11 cellular contexts compared by ENCODE assay signal in genomic region chr11:772429-773390, GRCh38. TPM values are rescaled to one million over a fixed set of nuclear protein-coding genes. Genes with fewer than 3 reads are reported as not detected.
DNase-seq lines count a peak whose midpoint lies in the region; TF ChIP-seq lines count a peak whose summit lies in the region.
"Had no signal": no experiment of that assay in that cellular context is flagged by ENCODE, and none has a peak within 500 bp of the region (broad histone marks: within the 10 kb centered on the region; RNA-seq: fewer than 3 reads in every experiment).

No MANE protein-coding gene starts in this region.

- TF ChIP-seq CTCF in adrenal gland (IDR thresholded peaks at IDR 0.05) (no peak), sigmoid colon (IDR thresholded peaks at IDR 0.05) (no peak), BE2C (IDR thresholded peaks at IDR 0.05; ENCODE audit: low read depth, low read length) (no peak)

- H3K4me1 ChIP-seq in adrenal gland (replicated peaks in 1 of 2) (peaks cover 31 to 34% of the 10 kb centered on the region in 2 donors), sigmoid colon (peaks cover 0 to 33% (median 26%) of the 10 kb centered on the region in 4 donors), BE2C (no peaks in the 10 kb centered on the region)

- peaks cover 0 to 39% of the 10 kb centered on the region in 2 donors for H3K36me3 ChIP-seq in adrenal gland (replicated peaks in 1 of 2)
- H3K36me3 ChIP-seq in sigmoid colon: peaks cover 0 to 46% (median 16%) of the 10 kb centered on the region in 4 donors
- peaks cover 21% of the 10 kb centered on the region for H3K36me3 ChIP-seq in BE2C

- H3K27ac ChIP-seq in adrenal gland (peak overlapping the region in 3 of 5 donors; percentile 40 to 69 (median 58)), sigmoid colon (peak overlapping the region in 1 of 4 donors; percentile 28)

- WGBS in adrenal gland, 4 donors: 53 to 74% (median 55%) methylated on average over 16 to 34 of the region's 34 CpGs
- WGBS in sigmoid colon, 2 donors: 88 to 89% methylated on average over 34 of the region's 34 CpGs

- DNase-seq in adrenal gland (peak; percentile 62 to 92 (median 84)), islet precursor cell (peak; percentile 60), sigmoid colon (peak; percentile 72), NCI-H128 (lab: John Stamatoyannopoulos, UW; ENCODE audit: unreplicated experiment) (no peak), BE2C (no peak), cerebellum (ENCODE audit: low spot score) (no peak)
- DNase-seq: activated T-cell treated with anti-CD3 and anti-CD28 coated beads, Interleukin-2, amount 50 U/mL, for 4 hours; IMR-90; NCI-H1417 treated with DMSO at 0.1 percent for 48 hours; NCI-H446 treated with DMSO at 0.1 percent for 48 hours; stimulated activated naive CD4-positive, alpha-beta T cell had no signal

- intact Hi-C loops in adrenal gland (cut with DNase I): no loop called here
- intact Hi-C loops in sigmoid colon (cut with DNase I): no loop called here

- TF ChIP-seq POLR2A in adrenal gland (IDR thresholded peaks at IDR 0.05): no peak
- TF ChIP-seq POLR2A in sigmoid colon (IDR thresholded peaks at IDR 0.05): no peak

- H3K27me3 ChIP-seq in adrenal gland: no peaks in the 10 kb centered on the region
- no peaks in the 10 kb centered on the region for H3K27me3 ChIP-seq in sigmoid colon
- no peaks in the 10 kb centered on the region for H3K27me3 ChIP-seq in BE2C

- TF ChIP-seq EP300 in sigmoid colon (IDR thresholded peaks at IDR 0.05): no peak

- H3K9me3 ChIP-seq in adrenal gland (replicated peaks in 1 of 3) (no peaks in the 10 kb centered on the region), sigmoid colon (no peaks in the 10 kb centered on the region), BE2C (no peaks in the 10 kb centered on the region)

- H3K4me3 ChIP-seq in adrenal gland (no peak overlapping the region), sigmoid colon (no peak overlapping the region), BE2C (ENCODE audit: low read depth, low read length) (no peak overlapping the region)

RNA-seq across cellular contexts. Expression of gene GATD1, which starts 4.6 kb away (rescaled TPM):
- total RNA-seq in adrenal gland: 100 to 1,000 TPM in 4 of 8 donors, 10 to 100 TPM in 4; 43.3 to 156 (median 96.9) TPM
- 100 to 1,000 TPM in 1 of 3 donors, 10 to 100 TPM in 2; 20.3 to 176 (median 49.3) TPM for polyA plus RNA-seq in adrenal gland
- 10 to 100 TPM in 3 of 4 donors, 1 to 10 TPM in 1; 6.7 to 26.3 (median 14.9) TPM for total RNA-seq in sigmoid colon
- polyA plus RNA-seq in sigmoid colon: 10 to 100 TPM in 2 of 3 donors, 1 to 10 TPM in 1; 7.8 to 55.9 (median 40.0) TPM
- 71.4 TPM for polyA plus RNA-seq in BE2C (2012; ENCODE audit: insufficient read depth, insufficient read length, low read depth)
- total RNA-seq in cerebellum: 44.0 TPM

RNA-seq across cellular contexts. Expression of gene CEND1, which starts 17.2 kb away (rescaled TPM):
- total RNA-seq in adrenal gland (1 to 10 TPM in 3 of 8 donors, under 1 TPM in 1, not detected in 4; 0.42 to 4.9 (median 3.0) TPM), sigmoid colon (1 to 10 TPM; 1.8 to 3.6 (median 2.6) TPM), cerebellum (6.3 TPM)
- polyA plus RNA-seq in adrenal gland (10 to 100 TPM in 1 of 3 donors, 1 to 10 TPM in 2; 1.6 to 14.5 (median 4.2) TPM), sigmoid colon (1 to 10 TPM in 1 of 3 donors, not detected in 2; 2.0 TPM)
- 70.4 TPM for polyA plus RNA-seq in BE2C (2012; ENCODE audit: insufficient read depth, insufficient read length, low read depth)

RNA-seq across cellular contexts. Expression of gene SLC25A22, which starts 25.4 kb away (rescaled TPM):
- total RNA-seq in adrenal gland (10 to 100 TPM in 7 of 8 donors, 1 to 10 TPM in 1; 8.2 to 41.3 (median 17.6) TPM), sigmoid colon (1 to 10 TPM; 3.8 to 7.2 (median 5.4) TPM), cerebellum (18.4 TPM)
- polyA plus RNA-seq in adrenal gland (10 to 100 TPM in 2 of 3 donors, 1 to 10 TPM in 1; 7.7 to 18.8 (median 14.0) TPM), sigmoid colon (10 to 100 TPM in 1 of 3 donors, 1 to 10 TPM in 2; 7.8 to 26.4 (median 9.7) TPM)
- 63.7 TPM for polyA plus RNA-seq in BE2C (2012; ENCODE audit: insufficient read depth, insufficient read length, low read depth)

RNA-seq across cellular contexts. Expression of gene TALDO1, which starts 25.4 kb away (rescaled TPM):
- 100 to 1,000 TPM; 133 to 167 (median 153) TPM for total RNA-seq in adrenal gland
- polyA plus RNA-seq in adrenal gland: 100 to 1,000 TPM in 2 of 3 donors, 10 to 100 TPM in 1; 64.3 to 117 (median 100) TPM
- 100 to 1,000 TPM in 2 of 4 donors, 10 to 100 TPM in 2; 94.6 to 133 (median 108) TPM for total RNA-seq in sigmoid colon
- polyA plus RNA-seq in sigmoid colon: 100 to 1,000 TPM; 142 to 177 (median 170) TPM
- 216 TPM for polyA plus RNA-seq in BE2C (2012; ENCODE audit: insufficient read depth, insufficient read length, low read depth)
- total RNA-seq in cerebellum: 52.0 TPM

RNA-seq across cellular contexts. Expression of gene PIDD1, which starts 32.3 kb away (rescaled TPM):
- total RNA-seq in adrenal gland (10 to 100 TPM in 4 of 8 donors, 1 to 10 TPM in 4; 5.9 to 28.8 (median 12.4) TPM), sigmoid colon (10 to 100 TPM in 2 of 4 donors, 1 to 10 TPM in 2; 6.7 to 26.6 (median 11.4) TPM), cerebellum (7.6 TPM)
- polyA plus RNA-seq in adrenal gland (100 to 1,000 TPM in 1 of 3 donors, 10 to 100 TPM in 1, under 1 TPM in 1; 0.93 to 110 (median 51.7) TPM), sigmoid colon (10 to 100 TPM in 1 of 3 donors, 1 to 10 TPM in 2; 4.9 to 28.8 (median 6.0) TPM)
- polyA plus RNA-seq in BE2C (2012; ENCODE audit: insufficient read depth, insufficient read length, low read depth): 11.7 TPM

Comparison
In these comparisons a context has a peak if more than half of its experiments do, and no peak if none do; other contexts are left out.
1. DNase-seq: peak in adrenal gland (7 of 7), islet precursor cell (single experiment) and sigmoid colon (single experiment); none in NCI-H128 (single experiment), BE2C (single experiment) and cerebellum (single experiment).